In the genomic region with DNA sequence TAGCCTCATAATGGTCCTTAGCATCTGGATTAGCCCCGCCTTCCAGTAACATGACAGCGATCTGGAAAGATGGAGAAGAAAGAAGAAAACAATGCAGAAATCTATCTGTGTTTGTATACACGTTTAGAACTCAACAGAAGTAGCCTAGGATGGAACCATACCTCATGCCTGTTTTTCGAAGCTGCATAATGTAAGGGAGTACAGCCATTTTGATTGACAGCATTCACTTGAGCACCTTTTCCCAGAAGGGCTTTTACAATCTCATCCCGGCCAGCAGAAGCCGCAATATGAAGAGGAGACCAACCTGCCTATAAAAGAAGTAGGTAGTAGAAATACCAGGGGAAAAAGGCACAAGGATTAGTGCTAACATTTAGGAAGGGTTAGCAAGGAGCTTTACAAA, we compare ENCODE assay signal across 20 cellular contexts. TPM values are rescaled to one million over a fixed set of nuclear protein-coding genes. Genes with fewer than 3 reads are reported as not detected.
DNase-seq lines count a peak whose midpoint lies in the region; ATAC-seq, FAIRE-seq and TF ChIP-seq lines count a peak whose summit lies in the region.
"Had no signal": no experiment of that assay in that cellular context is flagged by ENCODE, and none has a peak within 500 bp of the region (broad histone marks: within the 10 kb centered on the region; RNA-seq: fewer than 3 reads in every experiment).

No MANE protein-coding gene starts in this region.

- POLR2A ChIA-PET in endothelial cell of umbilical vein (lab: Charles Lee): no interaction called here

- H4K20me1 ChIP-seq in endothelial cell of umbilical vein (replicated peaks; ENCODE audit: control insufficient read depth, extremely low read depth, insufficient read depth, low read length): no peaks in the 10 kb centered on the region

- CTCF ChIA-PET in activated naive CD4-positive, alpha-beta T cell treated with anti-CD3 and anti-CD28 coated beads for 36 hours (lab: Charles Lee): no interaction called here
- CTCF ChIA-PET in endothelial cell of umbilical vein (lab: Charles Lee): interaction anchor here (5.7 kb wide), 1 partner anchor 51 kb away, joined by 38 read pairs; no protein-coding TSS in a partner anchor

- no peaks in the 10 kb centered on the region for H3K9me1 ChIP-seq in endothelial cell of umbilical vein (replicated peaks; ENCODE audit: control insufficient read depth, extremely low read depth, insufficient read depth, low read length)

- TF ChIP-seq CTCF in endothelial cell of umbilical vein (IDR thresholded peaks at IDR 0.05; ENCODE audit: extremely low read depth in 1 of 2, insufficient read depth in 1 of 2, low read depth in 1 of 2, low read length in 2 of 2) (no peak), colonic mucosa (IDR thresholded peaks at IDR 0.05) (no peak)

- H3K27me3 Mint-ChIP-seq in activated naive CD4-positive, alpha-beta T cell treated with anti-CD3 and anti-CD28 coated beads for 36 hours (ENCODE audit: low read depth): no peaks in the 10 kb centered on the region
- no peaks in the 10 kb centered on the region for H3K27me3 Mint-ChIP-seq in stimulated activated naive B cell treated with anti-CD40 and anti-IgM and Interleukin-4, amounts not matched to agents 10 μg/mL and 1 μg/mL and 100 μg/mL, for 72 hours
- H3K27me3 Mint-ChIP-seq: B cell; CD4-positive, CD25-positive, alpha-beta regulatory T cell had no signal

- H3K4me3 ChIP-seq in endothelial cell of umbilical vein (replicated peaks in 1 of 3; ENCODE audit: insufficient read depth in 1 of 3, low read depth in 1 of 3, low read length in 3 of 3) (no peak overlapping the region), H7 (ENCODE audit: insufficient read depth, low read depth, low read length) (no peak overlapping the region), colonic mucosa (no peak overlapping the region)
- H3K4me3 ChIP-seq: BLaER1, GM23338, HAP-1 had no signal

- FAIRE-seq in endothelial cell of umbilical vein (lab: Jason Lieb, UNC): no peak
- FAIRE-seq: A204.1 had no signal

- H3K9ac ChIP-seq in endothelial cell of umbilical vein (replicated peaks; ENCODE audit: extremely low read depth, insufficient read depth, low read length) (no peak overlapping the region), colonic mucosa (ENCODE audit: low read depth in 2 of 2, low read length in 2 of 2) (no peak overlapping the region)
- H3K9ac ChIP-seq: BLaER1 had no signal

- dilution Hi-C loops in endothelial cell of umbilical vein (cut with MboI; ENCODE audit: extremely low pct_ligation_motif_present, low sequenced_read_pairs): no loop called here

- no peaks in the 10 kb centered on the region for H3K9me3 Mint-ChIP-seq in activated naive CD4-positive, alpha-beta T cell treated with anti-CD3 and anti-CD28 coated beads for 36 hours
- H3K9me3 Mint-ChIP-seq in activated naive CD4-positive, alpha-beta T cell treated with anti-CD3 and anti-CD28 coated beads, Interleukin-2, amount 50 U/mL, for 72 hours: no peaks in the 10 kb centered on the region
- H3K9me3 Mint-ChIP-seq in stimulated activated naive B cell treated with anti-CD40 and anti-IgM and Interleukin-4, amounts not matched to agents 10 μg/mL and 1 μg/mL and 100 μg/mL, for 72 hours: no peaks in the 10 kb centered on the region
- H3K9me3 Mint-ChIP-seq: CD4-positive, CD25-positive, alpha-beta regulatory T cell; CD8-positive, alpha-beta T cell; GM23338 had no signal

- H3K36me3 ChIP-seq in endothelial cell of umbilical vein (ENCODE audit: control insufficient read depth in 2 of 2, extremely low read depth in 1 of 2, insufficient read depth in 2 of 2, low read length in 2 of 2) (no peaks in the 10 kb centered on the region), H7 (replicated peaks; ENCODE audit: control insufficient read depth, insufficient read depth, low read length) (peaks cover 11% of the 10 kb centered on the region), colonic mucosa (no peaks in the 10 kb centered on the region)

- H2AFZ ChIP-seq in endothelial cell of umbilical vein (ENCODE audit: low read depth, low read length): no peak overlapping the region
- H2AFZ ChIP-seq: GM23338 had no signal

- peaks cover 6% of the 10 kb centered on the region for H3K36me3 Mint-ChIP-seq in activated naive CD4-positive, alpha-beta T cell treated with anti-CD3 and anti-CD28 coated beads for 36 hours (ENCODE audit: low read depth)
- peaks cover 0 to 4% of the 10 kb centered on the region in 2 donors for H3K36me3 Mint-ChIP-seq in activated naive CD4-positive, alpha-beta T cell treated with anti-CD3 and anti-CD28 coated beads, Interleukin-2, amount 50 U/mL, for 72 hours
- peaks cover 0 to 3% of the 10 kb centered on the region in 2 donors for H3K36me3 Mint-ChIP-seq in stimulated activated naive B cell treated with anti-CD40 and anti-IgM and Interleukin-4, amounts not matched to agents 10 μg/mL and 1 μg/mL and 100 μg/mL, for 72 hours
- H3K36me3 Mint-ChIP-seq: CD4-positive, CD25-positive, alpha-beta regulatory T cell had no signal

- no TSS peak for BruUV-seq in endothelial cell of umbilical vein (replicated peaks; lab: Mats Ljungman, UMichigan)

- H3K9me3 ChIP-seq in endothelial cell of umbilical vein (replicated peaks; ENCODE audit: control insufficient read depth, insufficient read depth, low read length) (no peaks in the 10 kb centered on the region), colonic mucosa (no peaks in the 10 kb centered on the region)
- H3K9me3 ChIP-seq: BLaER1, Caco-2, HAP-1 had no signal

- H3K4me2 ChIP-seq in endothelial cell of umbilical vein (ENCODE audit: insufficient read depth, low read length): no peak overlapping the region
- H3K4me2 ChIP-seq: BLaER1, GM23338 had no signal

- peak overlapping the region; percentile 27 for H3K27ac ChIP-seq in endothelial cell of umbilical vein (ENCODE audit: insufficient read depth, low read depth, low read length)
- no peak overlapping the region for H3K27ac ChIP-seq in colonic mucosa
- H3K27ac ChIP-seq: 22Rv1, BLaER1, C4-2B had no signal

- no peak overlapping the region for H3K4me3 Mint-ChIP-seq in activated naive CD4-positive, alpha-beta T cell treated with anti-CD3 and anti-CD28 coated beads for 36 hours
- H3K4me3 Mint-ChIP-seq in stimulated activated naive B cell treated with anti-CD40 and anti-IgM and Interleukin-4, amounts not matched to agents 10 μg/mL and 1 μg/mL and 100 μg/mL, for 72 hours: no peak overlapping the region
- H3K4me3 Mint-ChIP-seq: B cell; CD4-positive, CD25-positive, alpha-beta regulatory T cell; CD8-positive, alpha-beta T cell; GM23338 had no signal

- H3K4me1 ChIP-seq in endothelial cell of umbilical vein (ENCODE audit: control insufficient read depth, extremely low read depth, insufficient read depth, low read length) (peaks cover 15% of the 10 kb centered on the region), colonic mucosa (no peaks in the 10 kb centered on the region)
- H3K4me1 ChIP-seq: Caco-2 had no signal

- no peak for ATAC-seq in activated naive CD4-positive, alpha-beta T cell treated with anti-CD3 and anti-CD28 coated beads, Interleukin-2, amount 50 U/mL, for 72 hours
- ATAC-seq in HG03571 (IDR thresholded peaks at IDR 0.05; ENCODE audit: unreplicated experiment): no peak
- no peak for ATAC-seq in stimulated activated naive B cell treated with anti-CD40 and anti-IgM and Interleukin-4, amounts not matched to agents 10 μg/mL and 1 μg/mL and 100 μg/mL, for 72 hours (replicated peaks)
- ATAC-seq: CD8-positive, alpha-beta T cell; GM23338 had no signal

- intact Hi-C loops in activated naive CD4-positive, alpha-beta T cell treated with anti-CD3 and anti-CD28 coated beads for 36 hours (cut with micrococcal nuclease): no loop called here
- intact Hi-C loops in endothelial cell of umbilical vein (cut with micrococcal nuclease): no loop called here
- intact Hi-C loops in colonic mucosa (cut with DNase I): no loop called here

- DNase-seq in activated naive CD4-positive, alpha-beta T cell treated with anti-CD3 and anti-CD28 coated beads for 36 hours: no peak
- DNase-seq in activated naive CD4-positive, alpha-beta T cell treated with anti-CD3 and anti-CD28 coated beads, Interleukin-2, amount 50 U/mL, for 72 hours (ENCODE audit: low spot score in 2 of 2): no peak
- DNase-seq in endothelial cell of umbilical vein (ENCODE audit: low read depth, low spot score): no peak
- peak; percentile 9 for DNase-seq in kidney tubule cell (ENCODE audit: low spot score)
- DNase-seq in H7: no peak
- no peak for DNase-seq in stimulated activated naive B cell treated with anti-CD40 and anti-IgM and Interleukin-4, amounts not matched to agents 10 μg/mL and 1 μg/mL and 100 μg/mL, for 72 hours
- DNase-seq in colonic mucosa: no peak
- DNase-seq: Caco-2; CD4-positive, CD25-positive, alpha-beta regulatory T cell; CD8-positive, alpha-beta T cell; DMS153; DND-41 had no signal

- H3K4me1 Mint-ChIP-seq in activated naive CD4-positive, alpha-beta T cell treated with anti-CD3 and anti-CD28 coated beads for 36 hours (ENCODE audit: low read depth): peaks cover 9% of the 10 kb centered on the region
- H3K4me1 Mint-ChIP-seq in stimulated activated naive B cell treated with anti-CD40 and anti-IgM and Interleukin-4, amounts not matched to agents 10 μg/mL and 1 μg/mL and 100 μg/mL, for 72 hours: no peaks in the 10 kb centered on the region
- H3K4me1 Mint-ChIP-seq: GM23338 had no signal

- H3K27me3 ChIP-seq in endothelial cell of umbilical vein (ENCODE audit: control insufficient read depth in 2 of 2, insufficient read depth in 2 of 2, low read length in 2 of 2) (no peaks in the 10 kb centered on the region), H7 (ENCODE audit: control insufficient read depth, insufficient read depth, low read length) (no peaks in the 10 kb centered on the region), colonic mucosa (no peaks in the 10 kb centered on the region)

- no peak for TF ChIP-seq POLR2A in endothelial cell of umbilical vein (IDR thresholded peaks at IDR 0.05; ENCODE audit: low read depth, low read length)

- H3K27ac Mint-ChIP-seq in activated naive CD4-positive, alpha-beta T cell treated with anti-CD3 and anti-CD28 coated beads for 36 hours: peak overlapping the region; percentile 56
- H3K27ac Mint-ChIP-seq in activated naive CD4-positive, alpha-beta T cell treated with anti-CD3 and anti-CD28 coated beads, Interleukin-2, amount 50 U/mL, for 72 hours: no peak overlapping the region
- no peak overlapping the region for H3K27ac Mint-ChIP-seq in stimulated activated naive B cell treated with anti-CD40 and anti-IgM and Interleukin-4, amounts not matched to agents 10 μg/mL and 1 μg/mL and 100 μg/mL, for 72 hours
- H3K27ac Mint-ChIP-seq: B cell; CD4-positive, CD25-positive, alpha-beta regulatory T cell; CD8-positive, alpha-beta T cell; GM23338 had no signal

- peaks cover 38% of the 10 kb centered on the region for H3K79me2 ChIP-seq in endothelial cell of umbilical vein (ENCODE audit: control insufficient read depth, insufficient read depth, low read length)

RNA-seq across cellular contexts. Expression of a gene that starts 3.5 kb away (rescaled TPM):
- 10 to 100 TPM; 54.6 to 58.8 TPM for total RNA-seq in activated naive CD4-positive, alpha-beta T cell treated with anti-CD3 and anti-CD28 coated beads for 36 hours
- 10 to 100 TPM; 36.9 to 59.4 TPM for total RNA-seq in activated naive CD4-positive, alpha-beta T cell treated with anti-CD3 and anti-CD28 coated beads, Interleukin-2, amount 50 U/mL, for 72 hours
- total RNA-seq in endothelial cell of umbilical vein (71.9 and 82.7 TPM in 2 replicates), colonic mucosa (10 to 100 TPM; 44.2 to 48.6 TPM)
- polyA plus RNA-seq in endothelial cell of umbilical vein: 72.5 and 93.8 TPM in 2 replicates
- polyA plus RNA-seq in endothelial cell of umbilical vein (2011; cell fraction: cytosol; rRNA removed): 81.0 and 90.0 TPM in 2 replicates
- polyA plus RNA-seq in endothelial cell of umbilical vein (2011; cell fraction: nucleus; rRNA removed): 37.1 and 52.2 TPM in 2 replicates
- 100 and 155 TPM in 2 replicates for polyA plus RNA-seq in endothelial cell of umbilical vein (2012)
- polyA minus RNA-seq in endothelial cell of umbilical vein: 42.6 and 51.5 TPM in 2 replicates
- polyA minus RNA-seq in endothelial cell of umbilical vein (2011; cell fraction: cytosol; rRNA and poly(A)+ RNA removed): 19.6 TPM
- 12.2 and 17.6 TPM in 2 replicates for polyA minus RNA-seq in endothelial cell of umbilical vein (2011; cell fraction: nucleus; rRNA and poly(A)+ RNA removed)
- total RNA-seq in H7 (2014; rRNA removed; shearing (Covaris generic)): 99.0 and 110 TPM in 2 replicates

RNA-seq across cellular contexts. Expression of a gene that starts 3.8 kb away (rescaled TPM):
- 1 to 10 TPM; 8.2 to 8.6 TPM for total RNA-seq in activated naive CD4-positive, alpha-beta T cell treated with anti-CD3 and anti-CD28 coated beads for 36 hours
- total RNA-seq in activated naive CD4-positive, alpha-beta T cell treated with anti-CD3 and anti-CD28 coated beads, Interleukin-2, amount 50 U/mL, for 72 hours: 10 to 100 TPM in 1 of 2 donors, 1 to 10 TPM in 1; 6.7 to 24.3 TPM
- total RNA-seq in endothelial cell of umbilical vein (27.7 and 28.7 TPM in 2 replicates), colonic mucosa (10 to 100 TPM; 15.7 to 19.0 TPM)
- polyA plus RNA-seq in endothelial cell of umbilical vein: 10.9 and 13.2 TPM in 2 replicates
- 18.5 and 22.5 TPM in 2 replicates for polyA plus RNA-seq in endothelial cell of umbilical vein (2011; cell fraction: cytosol; rRNA removed)
- polyA plus RNA-seq in endothelial cell of umbilical vein (2011; cell fraction: nucleus; rRNA removed): 25.0 and 30.6 TPM in 2 replicates
- polyA plus RNA-seq in endothelial cell of umbilical vein (2012): 23.1 and 42.0 TPM in 2 replicates
- 14.8 and 16.9 TPM in 2 replicates for polyA minus RNA-seq in endothelial cell of umbilical vein
- 7.5 TPM for polyA minus RNA-seq in endothelial cell of umbilical vein (2011; cell fraction: cytosol; rRNA and poly(A)+ RNA removed)
- 13.4 and 24.6 TPM in 2 replicates for polyA minus RNA-seq in endothelial cell of umbilical vein (2011; cell fraction: nucleus; rRNA and poly(A)+ RNA removed)
- 7.0 and 8.4 TPM in 2 replicates for total RNA-seq in H7 (2014; rRNA removed; shearing (Covaris generic))

RNA-seq across cellular contexts. Expression of a gene that starts 42.9 kb away (rescaled TPM):
- total RNA-seq in activated naive CD4-positive, alpha-beta T cell treated with anti-CD3 and anti-CD28 coated beads for 36 hours: 1 to 10 TPM; 1.6 to 2.4 TPM
- total RNA-seq in activated naive CD4-positive, alpha-beta T cell treated with anti-CD3 and anti-CD28 coated beads, Interleukin-2, amount 50 U/mL, for 72 hours: 1 to 10 TPM in 1 of 2 donors, under 1 TPM in 1; 0.18 to 4.4 TPM
- total RNA-seq in endothelial cell of umbilical vein: 2.1 and 2.6 TPM in 2 replicates
- polyA plus RNA-seq in endothelial cell of umbilical vein: 1.5 and 3.5 TPM in 2 replicates
- 2.1 and 2.8 TPM in 2 replicates for polyA plus RNA-seq in endothelial cell of umbilical vein (2011; cell fraction: cytosol; rRNA removed)
- 3.0 and 4.1 TPM in 2 replicates for polyA plus RNA-seq in endothelial cell of umbilical vein (2011; cell fraction: nucleus; rRNA removed)
- polyA plus RNA-seq in endothelial cell of umbilical vein (2012): 2.3 and 4.1 TPM in 2 replicates
- 1.3 and 3.1 TPM in 2 replicates for polyA minus RNA-seq in endothelial cell of umbilical vein
- not detected for polyA minus RNA-seq in endothelial cell of umbilical vein (2011; cell fraction: cytosol; rRNA and poly(A)+ RNA removed)
- 0.91 and 1.3 TPM in 2 replicates for polyA minus RNA-seq in endothelial cell of umbilical vein (2011; cell fraction: nucleus; rRNA and poly(A)+ RNA removed)
- 3.0 and 4.1 TPM in 2 replicates for total RNA-seq in H7 (2014; rRNA removed; shearing (Covaris generic))
- under 1 TPM; 0.16 to 0.62 TPM for total RNA-seq in colonic mucosa
- total RNA-seq: Caco-2 had no signal
